Comparison of ENCODE assay signal across 20 cellular contexts in genomic region chr13:70324519-70324918, GRCh38.
DNase-seq lines count a peak whose midpoint lies in the region; ATAC-seq and TF ChIP-seq lines count a peak whose summit lies in the region.
"Had no signal": no experiment of that assay in that cellular context is flagged by ENCODE, and none has a peak within 500 bp of the region (broad histone marks: within the 10 kb centered on the region; RNA-seq: fewer than 3 reads in every experiment).

No MANE protein-coding gene starts in this region.

- H3K4me2 ChIP-seq in hepatocyte = no peak overlapping the region
- H3K4me2 ChIP-seq: A549 had no signal

- CTCF ChIA-PET in naive thymus-derived CD4-positive, alpha-beta T cell (lab: Charles Lee) = no interaction called here

- POLR2A ChIA-PET in naive thymus-derived CD4-positive, alpha-beta T cell (lab: Charles Lee) = no interaction called here

- intact Hi-C loops in naive thymus-derived CD4-positive, alpha-beta T cell (cut with micrococcal nuclease) = no loop called here

- H3K36me3 Mint-ChIP-seq in naive thymus-derived CD4-positive, alpha-beta T cell = no peaks in the 10 kb centered on the region
- H3K36me3 Mint-ChIP-seq: CD4-positive, alpha-beta memory T cell had no signal

- H3K4me1 ChIP-seq in hepatocyte (ENCODE audit: insufficient read depth) = peaks cover 8% of the 10 kb centered on the region
- no peaks in the 10 kb centered on the region for H3K4me1 ChIP-seq in naive thymus-derived CD4-positive, alpha-beta T cell (ENCODE audit: control insufficient read depth in 2 of 2, insufficient read depth in 2 of 2, low read length in 2 of 2)
- H3K4me1 ChIP-seq: A549, HAP-1 had no signal

- H3K27ac Mint-ChIP-seq in naive thymus-derived CD4-positive, alpha-beta T cell = no peak overlapping the region
- H3K27ac Mint-ChIP-seq: CD4-positive, alpha-beta memory T cell; HFFc6 had no signal

- no peak overlapping the region for H3K4me3 Mint-ChIP-seq in naive thymus-derived CD4-positive, alpha-beta T cell
- H3K4me3 Mint-ChIP-seq: CD4-positive, alpha-beta memory T cell; HFFc6 had no signal

- no peaks in the 10 kb centered on the region for H3K9me3 ChIP-seq in hepatocyte (ENCODE audit: low read depth)
- no peaks in the 10 kb centered on the region for H3K9me3 ChIP-seq in naive thymus-derived CD4-positive, alpha-beta T cell (ENCODE audit: control insufficient read depth in 2 of 3, low read length in 3 of 3)
- H3K9me3 ChIP-seq: A549, HAP-1 had no signal

- H3K4me3 ChIP-seq in hepatocyte = no peak overlapping the region
- no peak overlapping the region for H3K4me3 ChIP-seq in naive thymus-derived CD4-positive, alpha-beta T cell (ENCODE audit: low read length)
- H3K4me3 ChIP-seq: A549, HAP-1 had no signal

- no peak for TF ChIP-seq CTCF in VCaP (conservative IDR thresholded peaks at IDR 0.05)
- TF ChIP-seq CTCF in hepatocyte (IDR thresholded peaks at IDR 0.05; ENCODE audit: poor library complexity) = no peak

- H3K9me2 ChIP-seq in hepatocyte (replicated peaks; ENCODE audit: insufficient read depth) = no peaks in the 10 kb centered on the region

- no peaks in the 10 kb centered on the region for H4K20me1 ChIP-seq in hepatocyte (ENCODE audit: insufficient read depth, poor library complexity, severe bottlenecking)

- peaks cover 0 to 20% (median 3%) of the 10 kb centered on the region in 11 donors for H3K9me3 Mint-ChIP-seq in naive thymus-derived CD4-positive, alpha-beta T cell

- DNase-seq in OCI-M1 (lab: John Stamatoyannopoulos, UW) (peak; percentile 29), hepatocyte (ENCODE audit: low spot score) (peak; percentile 12), NCI-H1048 (lab: John Stamatoyannopoulos, UW) (no peak), NCI-H524 treated with DMSO at 0.1 percent for 48 hours (lab: John Stamatoyannopoulos, UW) (no peak), midbrain (lab: John Stamatoyannopoulos, UW) (no peak)
- DNase-seq in naive thymus-derived CD4-positive, alpha-beta T cell = no peak
- DNase-seq: 8988T; ACHN; C1 segment of cervical spinal cord; Calu3; CD4-positive, alpha-beta memory T cell; COR-L47; DMS53; DMS79 treated with DMSO at 0.1 percent for 48 hours; GF-D8; GOT3; HFFc6 had no signal

- no peaks in the 10 kb centered on the region for H3K4me1 Mint-ChIP-seq in naive thymus-derived CD4-positive, alpha-beta T cell
- H3K4me1 Mint-ChIP-seq: CD4-positive, alpha-beta memory T cell had no signal

- H3K27ac ChIP-seq in VCaP = peak overlapping the region; percentile 55
- peak overlapping the region; percentile 13 for H3K27ac ChIP-seq in hepatocyte
- H3K27ac ChIP-seq in naive thymus-derived CD4-positive, alpha-beta T cell (ENCODE audit: low read depth, low read length) = no peak overlapping the region
- H3K27ac ChIP-seq: A549 had no signal

- peak; percentile 24 for ATAC-seq in naive thymus-derived CD4-positive, alpha-beta T cell
- ATAC-seq: A549 had no signal

- WGBS in hepatocyte (ENCODE audit: low lambda C conversion rate, missing lambda C conversion rate) = 38% methylated on average over 2 of the region's 2 CpGs

- H2AFZ ChIP-seq in hepatocyte = no peak overlapping the region

- no peaks in the 10 kb centered on the region for H3K27me3 ChIP-seq in hepatocyte
- H3K27me3 ChIP-seq in naive thymus-derived CD4-positive, alpha-beta T cell (ENCODE audit: control insufficient read depth in 2 of 2, insufficient read depth in 2 of 2, low read length in 2 of 2) = no peaks in the 10 kb centered on the region

- no peaks in the 10 kb centered on the region for H3K27me3 Mint-ChIP-seq in naive thymus-derived CD4-positive, alpha-beta T cell
- H3K27me3 Mint-ChIP-seq: CD4-positive, alpha-beta memory T cell had no signal

- H3K36me3 ChIP-seq in hepatocyte (replicated peaks; ENCODE audit: insufficient read depth, low read depth) = no peaks in the 10 kb centered on the region
- no peaks in the 10 kb centered on the region for H3K36me3 ChIP-seq in naive thymus-derived CD4-positive, alpha-beta T cell (ENCODE audit: control insufficient read depth in 2 of 3, insufficient read depth in 3 of 3, low read length in 3 of 3)
- H3K36me3 ChIP-seq: HAP-1 had no signal

- no peaks in the 10 kb centered on the region for H3K79me2 ChIP-seq in hepatocyte

Comparison
In these comparisons a context has a peak if more than half of its experiments do, and no peak if none do; other contexts are left out.
1. DNase-seq: peak in OCI-M1 (single experiment) and hepatocyte (single experiment); none in naive thymus-derived CD4-positive, alpha-beta T cell (0 of 9), NCI-H1048 (single experiment), NCI-H524 treated with DMSO at 0.1 percent for 48 hours (single experiment) and midbrain (single experiment).